ENCODE assay signal across 1 cellular context in the genomic region with DNA sequence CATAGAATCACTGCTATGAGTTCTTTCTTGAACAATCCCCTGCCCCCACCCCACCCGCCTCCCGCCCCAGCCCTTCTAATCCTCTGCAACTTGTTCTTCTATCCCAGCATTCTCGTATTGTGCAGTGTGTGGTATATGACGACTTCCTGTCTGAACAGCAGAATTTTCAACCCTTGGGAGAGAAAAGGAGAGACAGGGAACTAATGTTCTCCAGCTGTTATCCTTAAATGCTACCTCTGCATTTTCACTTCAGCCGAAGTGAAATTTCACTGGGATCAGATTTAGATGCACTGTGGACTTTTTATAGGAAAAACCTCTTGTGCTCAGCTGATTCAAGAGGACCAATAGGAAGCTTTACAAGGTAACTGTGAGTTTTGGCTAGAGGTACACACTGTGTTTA.
TF ChIP-seq lines count a peak whose summit lies in the region.

No MANE protein-coding gene starts in this region.

TF ChIP-seq in HepG2, 621 proteins besides CTCF, POLR2A, EP300 and RAD21 (continued from another document):
- TF ChIP-seq RERE (CRISPR knock-in tag; IDR thresholded peaks at IDR 0.05; ENCODE audit: low read depth) (no peak), IRX3 (CRISPR knock-in tag; IDR thresholded peaks at IDR 0.05; ENCODE audit: borderline replicate concordance, low read depth) (no peak)
